In the genomic region with DNA sequence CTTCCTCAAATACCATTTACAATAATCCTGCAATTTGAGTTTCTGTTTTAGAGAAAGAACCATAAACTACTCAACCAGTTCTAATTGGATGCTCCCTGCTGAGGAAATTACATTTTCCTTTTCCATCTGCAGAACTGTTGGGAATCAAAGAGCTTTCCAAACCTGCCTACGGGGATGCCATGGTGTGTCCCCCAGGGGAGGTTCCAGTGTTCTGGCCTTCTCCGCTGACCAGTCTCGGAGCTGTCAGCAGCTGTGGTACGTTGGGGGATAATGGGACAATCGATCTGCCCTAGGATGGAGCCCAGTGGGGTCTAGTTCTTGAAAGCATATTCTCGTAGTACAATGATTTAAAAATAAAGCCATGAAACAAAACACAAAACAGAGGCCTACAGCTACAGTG, we compare ENCODE assay signal across 16 cellular contexts.
"Had no signal": no experiment of that assay in that cellular context is flagged by ENCODE, and none has a peak within 500 bp of the region (broad histone marks: within the 10 kb centered on the region; RNA-seq: fewer than 3 reads in every experiment).

No MANE protein-coding gene starts in this region.

- H3K27me3 Mint-ChIP-seq: central memory CD8-positive, alpha-beta T cell; naive thymus-derived CD4-positive, alpha-beta T cell had no signal

- ATAC-seq: body of pancreas; naive thymus-derived CD4-positive, alpha-beta T cell; SK-N-SH treated with all-trans-retinoic acid at 6 μM for 48 hours had no signal

- H3K4me3 Mint-ChIP-seq: central memory CD8-positive, alpha-beta T cell; naive thymus-derived CD4-positive, alpha-beta T cell had no signal

- H3K9me3 ChIP-seq: adrenal gland, body of pancreas, right atrium auricular region, thyroid gland, vagina had no signal

- H3K4me1 ChIP-seq: adrenal gland had no signal

- H3K27ac ChIP-seq: adrenal gland, body of pancreas, right atrium auricular region, thyroid gland, vagina, WERI-Rb-1 had no signal

- H3K9me3 Mint-ChIP-seq: central memory CD8-positive, alpha-beta T cell; naive thymus-derived CD4-positive, alpha-beta T cell had no signal

- DNase-seq: activated CD4-positive, alpha-beta T cell treated with anti-CD3 and anti-CD28 coated beads for 4 hours; adrenal gland; body of pancreas; cortex of kidney; effector CD8-positive, alpha-beta T cell; foreskin melanocyte; naive thymus-derived CD4-positive, alpha-beta T cell; stimulated activated CD4-positive, alpha-beta T cell treated with anti-CD3 and anti-CD28 coated beads, Interleukin-4, amount 100 ng/mL, for 4 hours; T-helper 9 cell; thyroid gland; WERI-Rb-1 had no signal

- H3K27me3 ChIP-seq: adrenal gland, body of pancreas, right atrium auricular region, thyroid gland, vagina had no signal

- H3K4me3 ChIP-seq: adrenal gland, body of pancreas, right atrium auricular region, skin epidermis, thyroid gland, vagina had no signal
